14 cellular contexts compared by ENCODE assay signal in the genomic region with DNA sequence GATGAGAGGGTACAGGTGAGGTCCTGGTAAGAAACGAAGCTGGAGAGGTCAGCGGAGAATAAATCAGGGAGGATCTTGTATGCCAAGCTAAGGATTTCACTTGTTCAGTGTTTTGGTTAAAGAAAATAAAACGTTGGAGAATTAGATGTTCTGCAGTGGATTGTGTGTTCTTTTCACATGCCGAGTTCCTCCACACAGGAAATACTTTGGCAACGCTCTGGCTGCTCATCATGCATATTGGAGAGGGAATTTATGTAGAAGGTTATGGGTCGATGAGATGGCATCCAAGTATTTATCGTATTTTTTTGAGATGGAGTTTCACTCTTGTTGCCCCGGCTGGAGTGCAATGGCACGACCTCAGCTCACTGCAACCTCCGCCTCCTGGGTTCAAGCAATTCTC. TPM values are rescaled to one million over a fixed set of nuclear protein-coding genes. Genes with fewer than 3 reads are reported as not detected.
DNase-seq lines count a peak whose midpoint lies in the region; ATAC-seq, FAIRE-seq and TF ChIP-seq lines count a peak whose summit lies in the region.
"Had no signal": no experiment of that assay in that cellular context is flagged by ENCODE, and none has a peak within 500 bp of the region (broad histone marks: within the 10 kb centered on the region; RNA-seq: fewer than 3 reads in every experiment).

No MANE protein-coding gene starts in this region.

- no peak overlapping the region for H3K56ac ChIP-seq in H1 (replicated peaks; ENCODE audit: insufficient read length, low read depth, low read length)

- no peak overlapping the region for H4K5ac ChIP-seq in H1 (ENCODE audit: insufficient read length, low read depth, low read length)

- H3K4me3 ChIP-seq in HepG2 (replicated peaks in 1 of 3; ENCODE audit: insufficient read depth in 1 of 3, low read depth in 2 of 3, low read length in 3 of 3) = no peak overlapping the region
- no peak overlapping the region for H3K4me3 ChIP-seq in right lobe of liver
- H3K4me3 ChIP-seq in OCI-LY7 (ENCODE audit: low read depth, low read length, poor library complexity, severe bottlenecking) = no peak overlapping the region
- no peak overlapping the region for H3K4me3 ChIP-seq in H1 (ENCODE audit: extremely low read depth in 1 of 4, insufficient read depth in 2 of 4, low read depth in 3 of 4, low read length in 4 of 4)
- H3K4me3 ChIP-seq in upper lobe of left lung = no peak overlapping the region

- H3K79me1 ChIP-seq in H1 (ENCODE audit: low read depth, low read length) = 0 out of 2 replicates have a peak, but pooled peaks cover 9% of the 10 kb centered on the region

- WGBS in HepG2 (ENCODE audit: low lambda C conversion rate) = 91% methylated on average over 10 of the region's 10 CpGs
- 59% methylated on average over 5 of the region's 10 CpGs for WGBS in right lobe of liver (ENCODE audit: insufficient coverage, low coverage, low lambda C conversion rate, missing lambda C conversion rate)
- WGBS in H1 (ENCODE audit: extremely low coverage in 1 of 2, insufficient coverage in 1 of 2, insufficient read length in 1 of 2, insufficient replicate concordance in 2 of 2, low coverage in 1 of 2, low lambda C conversion rate in 2 of 2, missing lambda C conversion rate in 1 of 2), 2 experiments = 75% methylated on average over 10 of the region's 10 CpGs; no CpG with 5 or more reads in 1 of the 2 experiments
- WGBS in upper lobe of left lung, 2 donors = 55 to 71% methylated on average over 10 of the region's 10 CpGs

- no peak overlapping the region for H2BK120ac ChIP-seq in H1 (replicated peaks; ENCODE audit: low read depth, low read length)

- no peaks in the 10 kb centered on the region for H3K9me2 ChIP-seq in OCI-LY7 (ENCODE audit: insufficient read depth, low read length)

- TF ChIP-seq POLR2A in HepG2 (IDR thresholded peaks at IDR 0.05; ENCODE audit: insufficient read depth in 1 of 2, low read depth in 2 of 2, low read length in 2 of 2) (no peak), right lobe of liver (IDR thresholded peaks at IDR 0.05) (no peak), H1 (IDR thresholded peaks at IDR 0.05; ENCODE audit: control extremely low read depth in 1 of 2, low read depth in 2 of 2, low read length in 2 of 2) (no peak), upper lobe of left lung (IDR thresholded peaks at IDR 0.05) (no peak)

- CTCF ChIA-PET in HepG2 (lab: Yijun Ruan, JAX; ENCODE audit: low intra/inter-chr PET ratio, low total read pairs) (no interaction called here), OCI-LY7 (lab: Charles Lee; ENCODE audit: unreplicated experiment) (no interaction called here), H1 (lab: Charles Lee; ENCODE audit: partially characterized antibody) (interaction anchor here (1.1 to 5.3 kb wide), 3 partner anchors 117 to 258 kb away, joined by 3 to 80 read pairs (median 23); no protein-coding TSS in a partner anchor)

- no peak overlapping the region for H3K27ac ChIP-seq in HepG2 (ENCODE audit: extremely low read length, insufficient read depth, low read length)
- no peak overlapping the region for H3K27ac ChIP-seq in right lobe of liver
- H3K27ac ChIP-seq in OCI-LY7 (ENCODE audit: low read depth, low read length, poor library complexity, severe bottlenecking) = peak overlapping the region; percentile 29
- H3K27ac ChIP-seq in H1 (ENCODE audit: low read depth, low read length) = 0 out of 2 replicates have a peak overlapping the region, but pooled peaks have one; percentile 16
- no peak overlapping the region for H3K27ac ChIP-seq in upper lobe of left lung

- H2AK5ac ChIP-seq in H1 (ENCODE audit: low read depth, low read length) = no peak overlapping the region

- no peak for TF ChIP-seq RAD21 in HepG2 (CRISPR knock-in tag; IDR thresholded peaks at IDR 0.05)
- no peak for TF ChIP-seq RAD21 in H1 (IDR thresholded peaks at IDR 0.05 in 1 of 2, conservative IDR thresholded peaks at IDR 0.05 in 1 of 2; ENCODE audit: low read depth in 2 of 2, low read length in 2 of 2)

- intact Hi-C loops in HepG2 (cut with micrococcal nuclease; ENCODE audit: unreplicated experiment) = loop anchor here (5.0 to 10.0 kb wide), 4 partner anchors 260 to 1153 kb away; no protein-coding TSS in a partner anchor
- intact Hi-C loops in right lobe of liver (cut with DNase I) = no loop called here
- intact Hi-C loops in OCI-LY7 (cut with micrococcal nuclease; ENCODE audit: unreplicated experiment) = loop anchor here (5.0 kb wide), 1 partner anchor 398 kb away; no protein-coding TSS in a partner anchor

- no peak for FAIRE-seq in HepG2 (lab: Jason Lieb, UNC)
- no peak for FAIRE-seq in H1 (lab: Jason Lieb, UNC)
- FAIRE-seq: H54 had no signal

- H3K4ac ChIP-seq in H1 (replicated peaks; ENCODE audit: insufficient read length, low read depth, low read length) = no peak overlapping the region

- ATAC-seq in HepG2 (no peak), right lobe of liver (no peak), GM21717 (IDR thresholded peaks at IDR 0.05; ENCODE audit: unreplicated experiment) (no peak), upper lobe of left lung (ENCODE audit: low FRiP score in 2 of 2) (no peak)

- in situ Hi-C loops in HepG2 (cut with HindIII; ENCODE audit: extremely low pct_ligation_motif_present, low pct_unique_long_range_greater_than_20kb) = loop anchor here (5.0 kb wide), 1 partner anchor 123 kb away; no protein-coding TSS in a partner anchor

- H3K79me2 ChIP-seq in HepG2 (ENCODE audit: insufficient read depth, low read length) = no peaks in the 10 kb centered on the region
- peaks cover 15% of the 10 kb centered on the region for H3K79me2 ChIP-seq in OCI-LY7 (ENCODE audit: insufficient read depth, low read depth, low read length)
- peaks cover 0 to 18% of the 10 kb centered on the region in 2 experiments; a peak in 2 of 4 replicates for H3K79me2 ChIP-seq in H1 (ENCODE audit: control insufficient read depth in 1 of 2, insufficient read depth in 2 of 2, low read length in 2 of 2)

- no TSS peak for BruUV-seq in HepG2 (replicated peaks; lab: Mats Ljungman, UMichigan)
- no TSS peak for BruUV-seq in OCI-LY7 (replicated peaks; lab: Mats Ljungman, UMichigan)

- no peak overlapping the region for H4K91ac ChIP-seq in H1 (replicated peaks; ENCODE audit: insufficient read length, low read length)

- no peak overlapping the region for H4K8ac ChIP-seq in H1 (ENCODE audit: extremely low read depth, insufficient read depth, low read length)

- TF ChIP-seq CTCF in HepG2 (CRISPR knock-in tag; IDR thresholded peaks at IDR 0.05) (no peak), right lobe of liver (IDR thresholded peaks at IDR 0.05) (no peak), OCI-LY7 (conservative IDR thresholded peaks at IDR 0.05; ENCODE audit: low read length) (no peak), H1 (IDR thresholded peaks at IDR 0.05; ENCODE audit: control extremely low read depth in 1 of 3, insufficient read depth in 1 of 3, low read depth in 1 of 3, low read length in 3 of 3) (no peak), upper lobe of left lung (IDR thresholded peaks at IDR 0.05) (no peak)

- H2BK15ac ChIP-seq in H1 (ENCODE audit: low read length) = no peak overlapping the region

- no peaks in the 10 kb centered on the region; the same call in 1 of the 2 replicates for H3K23me2 ChIP-seq in H1 (ENCODE audit: low read depth, low read length)

- H3K23ac ChIP-seq in H1 (ENCODE audit: insufficient read length) = no peak overlapping the region

- H2BK12ac ChIP-seq in H1 (ENCODE audit: low read depth, low read length) = no peak overlapping the region

- no peaks in the 10 kb centered on the region for H3K27me3 ChIP-seq in HepG2 (ENCODE audit: control insufficient read depth in 1 of 2, insufficient read depth in 2 of 2, low read length in 2 of 2)
- no peaks in the 10 kb centered on the region for H3K27me3 ChIP-seq in right lobe of liver
- no peaks in the 10 kb centered on the region; a peak in 1 of 7 replicates for H3K27me3 ChIP-seq in H1 (replicated peaks in 1 of 4; ENCODE audit: control insufficient read depth in 3 of 4, extremely low read depth in 1 of 4, insufficient read depth in 3 of 4, low read length in 3 of 4)
- no peaks in the 10 kb centered on the region for H3K27me3 ChIP-seq in upper lobe of left lung

- H2AFZ ChIP-seq in HepG2 (ENCODE audit: low read length) = no peak overlapping the region
- no peak overlapping the region for H2AFZ ChIP-seq in OCI-LY7 (ENCODE audit: low read length)
- H2AFZ ChIP-seq in H1 (ENCODE audit: low read length) = no peak overlapping the region

- no peak overlapping the region for H2BK20ac ChIP-seq in H1 (ENCODE audit: low read length)

- H2BK5ac ChIP-seq in H1 (ENCODE audit: low read depth, low read length) = no peak overlapping the region; the same call in 1 of the 2 replicates

- TF ChIP-seq EP300 in HepG2 (IDR thresholded peaks at IDR 0.05; ENCODE audit: low read depth in 2 of 2, low read length in 2 of 2) (no peak), HepG2 (CRISPR knock-in tag; IDR thresholded peaks at IDR 0.05; ENCODE audit: borderline replicate concordance) (no peak), H1 (IDR thresholded peaks at IDR 0.05; ENCODE audit: borderline replicate concordance in 1 of 2, low read depth in 2 of 2, low read length in 2 of 2) (no peak), upper lobe of left lung (IDR thresholded peaks at IDR 0.05) (no peak)

- H3K9me3 ChIP-seq in HepG2 (ENCODE audit: low read length) (no peaks in the 10 kb centered on the region), right lobe of liver (no peaks in the 10 kb centered on the region), OCI-LY7 (ENCODE audit: low read length) (no peaks in the 10 kb centered on the region), H1 (ENCODE audit: insufficient read depth in 2 of 2, low read depth in 1 of 2, low read length in 1 of 2) (no peaks in the 10 kb centered on the region), upper lobe of left lung (no peaks in the 10 kb centered on the region)

- H3K4me1 ChIP-seq in HepG2 (ENCODE audit: insufficient read depth, low read length) (peaks cover 27% of the 10 kb centered on the region), right lobe of liver (peaks cover 0 to 8% (median 0%) of the 10 kb centered on the region in 4 donors), OCI-LY7 (ENCODE audit: insufficient read depth, low read length, poor library complexity, severe bottlenecking) (peaks cover 52% of the 10 kb centered on the region), H1 (replicated peaks in 1 of 4; ENCODE audit: control insufficient read depth in 3 of 4, insufficient read depth in 4 of 4, low read length in 3 of 4) (peaks cover 4 to 11% (median 7%) of the 10 kb centered on the region in 4 experiments), upper lobe of left lung (peaks cover 0 to 14% (median 4%) of the 10 kb centered on the region in 4 donors)

- no peak overlapping the region for H3K4me2 ChIP-seq in HepG2 (ENCODE audit: low read depth, low read length)
- peak overlapping the region; percentile 45 for H3K4me2 ChIP-seq in OCI-LY7 (ENCODE audit: low read length)
- no peak overlapping the region for H3K4me2 ChIP-seq in H1 (ENCODE audit: insufficient read depth in 1 of 2, low read depth in 2 of 2, low read length in 2 of 2)

- POLR2A ChIA-PET in HepG2 (lab: Yijun Ruan, JAX) = no interaction called here
- POLR2A ChIA-PET in OCI-LY7 (lab: Charles Lee) = no interaction called here
- POLR2A ChIA-PET in H1 (lab: Charles Lee; ENCODE audit: partially characterized antibody) = interaction anchor here (0.7 to 4.1 kb wide), 4 partner anchors 8 to 70 kb away, joined by 3 to 38 read pairs (median 10); partner anchors contain the start of gene RPS24

- H4K20me1 ChIP-seq in HepG2 (ENCODE audit: insufficient read depth, low read length) = peaks cover 32% of the 10 kb centered on the region
- peaks cover 19% of the 10 kb centered on the region for H4K20me1 ChIP-seq in OCI-LY7 (ENCODE audit: insufficient read depth, low read length)
- peaks cover 10 to 27% of the 10 kb centered on the region in 2 experiments for H4K20me1 ChIP-seq in H1 (replicated peaks in 1 of 2; ENCODE audit: control insufficient read depth in 1 of 2, insufficient read depth in 2 of 2, low read length in 2 of 2)

- no peak overlapping the region for H3K18ac ChIP-seq in H1 (ENCODE audit: extremely low read depth, low read length)

- DNase-seq in HepG2 (ENCODE audit: low spot score) (no peak), right lobe of liver (no peak), OCI-LY7 (ENCODE audit: low spot score) (no peak), H1 (ENCODE audit: low read depth in 1 of 2, low spot score in 2 of 2) (no peak), NCI-H2196 (lab: John Stamatoyannopoulos, UW; ENCODE audit: unreplicated experiment) (no peak), upper lobe of left lung (no peak)
- no peak for DNase-seq in stimulated activated naive CD4-positive, alpha-beta T cell treated with Interleukin-2 at 50 U/mL for 16 hours (lab: John Stamatoyannopoulos, UW)
- DNase-seq: DMS 273 treated with DMSO at 0.1 percent for 48 hours, mammary epithelial cell, NCI-H1694 treated with DMSO at 0.1 percent for 48 hours, NCI-H510A treated with DMSO at 0.1 percent for 48 hours, retina had no signal

- no peak overlapping the region for H3K14ac ChIP-seq in H1 (ENCODE audit: insufficient read length)

- H3K9ac ChIP-seq in HepG2 (ENCODE audit: insufficient read depth, low read depth, low read length) (no peak overlapping the region), H1 (replicated peaks in 1 of 4; ENCODE audit: extremely low read depth in 1 of 4, low read depth in 3 of 4, low read length in 3 of 4) (no peak overlapping the region)

- H3K36me3 ChIP-seq in HepG2 (replicated peaks in 1 of 2; ENCODE audit: control insufficient read depth in 1 of 2, insufficient read depth in 2 of 2, low read length in 2 of 2) (peaks cover 11 to 25% of the 10 kb centered on the region in 2 experiments), right lobe of liver (peaks cover 7 to 27% (median 18%) of the 10 kb centered on the region in 4 donors), OCI-LY7 (ENCODE audit: insufficient read depth, low read length) (peaks cover 41% of the 10 kb centered on the region), H1 (ENCODE audit: control insufficient read depth in 2 of 4, insufficient read depth in 4 of 4, low read length in 3 of 4) (peaks cover 15 to 34% (median 27%) of the 10 kb centered on the region in 4 experiments), upper lobe of left lung (peaks cover 11 to 37% (median 26%) of the 10 kb centered on the region in 4 donors)

RNA-seq across cellular contexts. Expression of gene RPS24, which starts 11.0 kb away (rescaled TPM):
- total RNA-seq in HepG2 (2016; rRNA removed; fragmentation: Illumina TruSeq; extraction: Trizol) (2,690 and 3,176 TPM in 2 replicates), right lobe of liver (100 to 1,000 TPM; 406 to 921 (median 499) TPM), OCI-LY7 (2022) (2,059 and 2,387 TPM in 2 replicates), upper lobe of left lung (1,000 to 10,000 TPM in 3 of 6 donors, 100 to 1,000 TPM in 3; 960 to 2,499 (median 1,242) TPM)
- total RNA-seq in HepG2 (2016; cell fraction: cytosol; rRNA removed; fragmentation: Illumina TruSeq; extraction: Trizol; ENCODE audit: low read depth) = 3,443 and 3,899 TPM in 2 replicates
- total RNA-seq in HepG2 (2016; cell fraction: insoluble cytoplasmic fraction; rRNA removed; fragmentation: Illumina TruSeq; extraction: Trizol) = 2,643 and 3,338 TPM in 2 replicates
- total RNA-seq in HepG2 (2016; cell fraction: membrane; rRNA removed; fragmentation: Illumina TruSeq; extraction: Trizol) = 5,731 and 5,852 TPM in 2 replicates
- total RNA-seq in HepG2 (2016; cell fraction: nucleus; rRNA removed; fragmentation: Illumina TruSeq; extraction: Trizol) = 895 and 969 TPM in 2 replicates
- polyA plus RNA-seq in HepG2 (2011; rRNA removed) (2,639 and 3,319 TPM in 2 replicates), H1 (2011; rRNA removed) (2,240 and 3,943 TPM in 2 replicates)
- polyA plus RNA-seq in HepG2 (2011; cell fraction: cytosol; rRNA removed) = 3,964 and 5,129 TPM in 2 replicates
- 933 and 1,313 TPM in 2 replicates for polyA plus RNA-seq in HepG2 (2011; cell fraction: nucleus; rRNA removed)
- 4,478 and 4,556 TPM in 2 replicates for polyA plus RNA-seq in HepG2 (2012)
- 4,871 and 5,001 TPM in 2 replicates for polyA plus RNA-seq in HepG2 (2016; cell fraction: cytosol; fragmentation: Illumina TruSeq; extraction: Trizol; ENCODE audit: low read depth)
- 3,512 and 4,058 TPM in 2 replicates for polyA plus RNA-seq in HepG2 (2016; cell fraction: insoluble cytoplasmic fraction; fragmentation: Illumina TruSeq; extraction: Trizol; ENCODE audit: low read depth)
- polyA plus RNA-seq in HepG2 (2016; cell fraction: membrane; fragmentation: Illumina TruSeq; extraction: Trizol; ENCODE audit: low read depth) = 5,657 and 5,670 TPM in 2 replicates
- polyA plus RNA-seq in HepG2 (2016; cell fraction: nucleus; fragmentation: Illumina TruSeq; extraction: Trizol; ENCODE audit: insufficient read depth, low read depth) = 1,685 and 1,837 TPM in 2 replicates
- 161 and 446 TPM in 2 replicates for polyA minus RNA-seq in HepG2 (2011; rRNA and poly(A)+ RNA removed; ENCODE audit: low replicate concordance)
- polyA minus RNA-seq in HepG2 (2011; cell fraction: cytosol; rRNA and poly(A)+ RNA removed) = 641 and 802 TPM in 2 replicates
- 344 and 614 TPM in 2 replicates for polyA minus RNA-seq in HepG2 (2011; cell fraction: nucleus; rRNA and poly(A)+ RNA removed)
- 3,395 and 3,631 TPM in 2 replicates for total RNA-seq in OCI-LY7 (2014; rRNA removed; shearing (Covaris generic))
- total RNA-seq in H1 (2021; fragmentation: NEBNext Ultra II Directional; extraction: Animal tissue kit (Norgen Biotek cat#: 25700)) = 2,128 and 2,149 TPM in 2 replicates
- polyA plus RNA-seq in H1 (2011; cell fraction: cytosol; rRNA removed) = 4,851 TPM
- 967 TPM for polyA plus RNA-seq in H1 (2011; cell fraction: nucleus; rRNA removed)
- 3,399 to 4,766 TPM (median 3,912 TPM) in 4 replicates for polyA plus RNA-seq in H1 (2012, experiment 1 of 2)
- polyA plus RNA-seq in H1 (2012, experiment 2 of 2) = 2,023 TPM
- 5,721 TPM for polyA plus RNA-seq in H1 (2013, experiment 1 of 2)
- polyA plus RNA-seq in H1 (2013, experiment 2 of 2) = 5,662 TPM
- 705 and 1,068 TPM in 2 replicates for polyA minus RNA-seq in H1 (2011; rRNA and poly(A)+ RNA removed)
- 708 TPM for polyA minus RNA-seq in H1 (2011; cell fraction: cytosol; rRNA and poly(A)+ RNA removed)
- 1,078 TPM for polyA minus RNA-seq in H1 (2011; cell fraction: nucleus; rRNA and poly(A)+ RNA removed)

RNA-seq across cellular contexts. Expression of gene POLR3A, which starts 15.4 kb away (rescaled TPM):
- total RNA-seq in HepG2 (2016; rRNA removed; fragmentation: Illumina TruSeq; extraction: Trizol) (19.2 and 26.3 TPM in 2 replicates), right lobe of liver (1 to 10 TPM; 5.5 to 8.5 (median 6.4) TPM), OCI-LY7 (2022) (18.1 and 21.5 TPM in 2 replicates), upper lobe of left lung (10 to 100 TPM; 10.5 to 18.9 (median 11.0) TPM)
- 6.3 TPM in 2 replicates for total RNA-seq in HepG2 (2016; cell fraction: cytosol; rRNA removed; fragmentation: Illumina TruSeq; extraction: Trizol; ENCODE audit: low read depth)
- total RNA-seq in HepG2 (2016; cell fraction: insoluble cytoplasmic fraction; rRNA removed; fragmentation: Illumina TruSeq; extraction: Trizol) = 18.7 and 24.8 TPM in 2 replicates
- total RNA-seq in HepG2 (2016; cell fraction: membrane; rRNA removed; fragmentation: Illumina TruSeq; extraction: Trizol) = 8.1 and 8.7 TPM in 2 replicates
- total RNA-seq in HepG2 (2016; cell fraction: nucleus; rRNA removed; fragmentation: Illumina TruSeq; extraction: Trizol) = 26.9 and 33.4 TPM in 2 replicates
- polyA plus RNA-seq in HepG2 (2011; rRNA removed) (13.2 and 13.6 TPM in 2 replicates), H1 (2011; rRNA removed) (10.6 and 11.3 TPM in 2 replicates)
- 10.1 and 11.6 TPM in 2 replicates for polyA plus RNA-seq in HepG2 (2011; cell fraction: cytosol; rRNA removed)
- polyA plus RNA-seq in HepG2 (2011; cell fraction: nucleus; rRNA removed) = 13.4 and 15.1 TPM in 2 replicates
- polyA plus RNA-seq in HepG2 (2012) = 13.5 and 15.5 TPM in 2 replicates
- polyA plus RNA-seq in HepG2 (2016; cell fraction: cytosol; fragmentation: Illumina TruSeq; extraction: Trizol; ENCODE audit: low read depth) = 1.0 and 1.3 TPM in 2 replicates
- polyA plus RNA-seq in HepG2 (2016; cell fraction: insoluble cytoplasmic fraction; fragmentation: Illumina TruSeq; extraction: Trizol; ENCODE audit: low read depth) = 19.3 and 20.6 TPM in 2 replicates
- 2.3 and 3.0 TPM in 2 replicates for polyA plus RNA-seq in HepG2 (2016; cell fraction: membrane; fragmentation: Illumina TruSeq; extraction: Trizol; ENCODE audit: low read depth)
- 28.5 and 29.9 TPM in 2 replicates for polyA plus RNA-seq in HepG2 (2016; cell fraction: nucleus; fragmentation: Illumina TruSeq; extraction: Trizol; ENCODE audit: insufficient read depth, low read depth)
- polyA minus RNA-seq in HepG2 (2011; rRNA and poly(A)+ RNA removed; ENCODE audit: low replicate concordance) = 29.5 and 34.2 TPM in 2 replicates
- 26.9 and 33.1 TPM in 2 replicates for polyA minus RNA-seq in HepG2 (2011; cell fraction: cytosol; rRNA and poly(A)+ RNA removed)
- polyA minus RNA-seq in HepG2 (2011; cell fraction: nucleus; rRNA and poly(A)+ RNA removed) = 65.7 and 71.6 TPM in 2 replicates
- total RNA-seq in OCI-LY7 (2014; rRNA removed; shearing (Covaris generic)) = 11.6 and 16.3 TPM in 2 replicates
- total RNA-seq in H1 (2021; fragmentation: NEBNext Ultra II Directional; extraction: Animal tissue kit (Norgen Biotek cat#: 25700)) = 35.8 and 38.6 TPM in 2 replicates
- polyA plus RNA-seq in H1 (2011; cell fraction: cytosol; rRNA removed) = 14.8 TPM
- 19.1 TPM for polyA plus RNA-seq in H1 (2011; cell fraction: nucleus; rRNA removed)
- polyA plus RNA-seq in H1 (2012, experiment 1 of 2) = 18.5 to 22.2 TPM (median 21.4 TPM) in 4 replicates
- 6.7 TPM for polyA plus RNA-seq in H1 (2012, experiment 2 of 2)
- polyA plus RNA-seq in H1 (2013, experiment 1 of 2) = 16.1 TPM
- 14.6 TPM for polyA plus RNA-seq in H1 (2013, experiment 2 of 2)
- 49.2 and 56.0 TPM in 2 replicates for polyA minus RNA-seq in H1 (2011; rRNA and poly(A)+ RNA removed)
- polyA minus RNA-seq in H1 (2011; cell fraction: cytosol; rRNA and poly(A)+ RNA removed) = 26.0 TPM
- polyA minus RNA-seq in H1 (2011; cell fraction: nucleus; rRNA and poly(A)+ RNA removed) = 51.1 TPM

Comparison
In these comparisons a context has a peak if more than half of its experiments do, and no peak if none do; other contexts are left out.
1. intact Hi-C loops: an anchor here in HepG2 (5.0 to 10.0 kb wide) and OCI-LY7 (5.0 kb wide); none called in right lobe of liver.
2. H3K27ac ChIP-seq: peak in OCI-LY7 (single experiment) and H1 (single experiment); none in HepG2 (single experiment), right lobe of liver (0 of 3) and upper lobe of left lung (0 of 4).